ENCODE assay signal across 8 cellular contexts in genomic region chr12:70609739-70610491, GRCh38. TPM values are rescaled to one million over a fixed set of nuclear protein-coding genes. Genes with fewer than 3 reads are reported as not detected.
DNase-seq lines count a peak whose midpoint lies in the region; FAIRE-seq and TF ChIP-seq lines count a peak whose summit lies in the region.

No MANE protein-coding gene starts in this region.

- H3K9me3 ChIP-seq in small intestine (ENCODE audit: control insufficient read depth, low read depth), result no peaks in the 10 kb centered on the region

- peak overlapping the region in 1 of 2 donors; percentile 33 for H3K27ac ChIP-seq in small intestine (ENCODE audit: low read depth in 1 of 2, low read length in 1 of 2)

- no peaks in the 10 kb centered on the region for H3K36me3 ChIP-seq in small intestine (ENCODE audit: control insufficient read depth in 2 of 2, insufficient read depth in 2 of 2, low read length in 2 of 2)

- FAIRE-seq in small intestine (lab: Jason Lieb, UNC), result no peak

- H3K4me1 ChIP-seq in small intestine (ENCODE audit: control insufficient read depth in 2 of 2, insufficient read depth in 1 of 2, low read depth in 1 of 2, low read length in 1 of 2), result no peaks in the 10 kb centered on the region

- DNase-seq in GDM1 (lab: John Stamatoyannopoulos, UW) (peak; percentile 2), LNCaP clone FGC (ENCODE audit: low read depth) (no peak), T47D (ENCODE audit: low read depth in 1 of 2, low spot score in 1 of 2) (peak; percentile 28 to 35), iPS-NIHi7 (ENCODE audit: extremely low spot score) (peak; percentile 47), small intestine (peak; percentile 73), NCI-H2029 (lab: John Stamatoyannopoulos, UW) (no peak), GOT3 (lab: John Stamatoyannopoulos, UW) (no peak), amniotic stem cell (lab: John Stamatoyannopoulos, UW) (no peak)

- 1 to 2% (median 2%) methylated on average over 36 to 63 of the region's 63 CpGs for WGBS in small intestine, 3 donors

- peak overlapping the region; percentile 42 for H3K4me3 ChIP-seq in LNCaP clone FGC (ENCODE audit: low read depth, low read length)
- H3K4me3 ChIP-seq in small intestine (ENCODE audit: low read depth in 1 of 2, low read length in 2 of 2), result peak overlapping the region; percentile 48 to 52

- no peak for TF ChIP-seq CTCF in LNCaP clone FGC (IDR thresholded peaks at IDR 0.05; ENCODE audit: control insufficient read depth, extremely low read depth, insufficient read depth)

- no peaks in the 10 kb centered on the region for H3K27me3 ChIP-seq in small intestine (ENCODE audit: control insufficient read depth in 2 of 2, insufficient read depth in 2 of 2, low read length in 2 of 2)

- in situ Hi-C loops in T47D (cut with HindIII; ENCODE audit: low pct_unique_long_range_greater_than_20kb, low sequenced_read_pairs), result no loop called here

RNA-seq across cellular contexts. Expression of gene PTPRB, which starts 27.3 kb away (rescaled TPM):
- 10 to 100 TPM in 1 of 3 donors, 1 to 10 TPM in 2; 1.8 to 24.4 (median 1.9) TPM for polyA plus RNA-seq in small intestine

Comparison
In these comparisons a context has a peak if more than half of its experiments do, and no peak if none do; other contexts are left out.
1. DNase-seq: peak in GDM1 (single experiment), T47D (2 of 2), iPS-NIHi7 (single experiment) and small intestine (single experiment); none in LNCaP clone FGC (single experiment), NCI-H2029 (single experiment), GOT3 (single experiment) and amniotic stem cell (single experiment).